ENCODE assay signal across 32 cellular contexts in genomic region chr11:126861796-126862195, GRCh38.
"Had no signal": no experiment of that assay in that cellular context is flagged by ENCODE, and none has a peak within 500 bp of the region (broad histone marks: within the 10 kb centered on the region; RNA-seq: fewer than 3 reads in every experiment).

No MANE protein-coding gene starts in this region.

- H3K4me3 ChIP-seq: adrenal gland, body of pancreas, esophagus squamous epithelium, gastroesophageal sphincter, heart right ventricle had no signal

- H3K9me3 Mint-ChIP-seq: activated CD4-positive, alpha-beta T cell treated with anti-CD3 and anti-CD28 coated beads, Interleukin-2, amount 10 ng/mL, durations not matched to agents 24 days and 14 days; activated naive CD4-positive, alpha-beta T cell treated with anti-CD3 and anti-CD28 coated beads for 36 hours; activated naive CD4-positive, alpha-beta T cell treated with anti-CD3 and anti-CD28 coated beads, Interleukin-2, amount 50 U/mL, for 24 hours; activated naive CD8-positive, alpha-beta T cell treated with anti-CD3 and anti-CD28 coated beads for 36 hours; activated naive CD8-positive, alpha-beta T cell treated with anti-CD3 and anti-CD28 coated beads, Interleukin-2, amount 50 U/mL, for 24 hours; activated T-helper 1 cell treated with anti-CD3 and anti-CD28 coated beads, Interleukin-12 subunit alpha, Interleukin-12 subunit beta, Interleukin-2, Interleukin-4 antibody, amounts not matched to agents 30 ng/mL and 10 ng/mL and 1 ng/mL, durations not matched to agents 14 hours and 24 hours and 36 hours; activated T-helper 2 cell treated with anti-CD3 and anti-CD28 coated beads, Interferon-gamma antibody, Interleukin-2, Interleukin-4, amounts not matched to agents 10 μg/mL and 5 μg/mL and 100 μg/mL, durations not matched to agents 14 hours and 24 hours and 36 hours had no signal

- H3K4me1 Mint-ChIP-seq: activated CD4-positive, alpha-beta T cell treated with anti-CD3 and anti-CD28 coated beads for 36 hours; activated CD4-positive, alpha-beta T cell treated with anti-CD3 and anti-CD28 coated beads, Interleukin-2, amount 10 ng/mL, durations not matched to agents 24 days and 14 days; activated CD8-positive, alpha-beta memory T cell treated with anti-CD3 and anti-CD28 coated beads, Interleukin-2, amount 10 ng/mL, durations not matched to agents 7 days and 5 days; activated naive CD8-positive, alpha-beta T cell treated with anti-CD3 and anti-CD28 coated beads for 36 hours; activated naive CD8-positive, alpha-beta T cell treated with anti-CD3 and anti-CD28 coated beads, Interleukin-2, amount 50 U/mL, for 24 hours had no signal

- H3K36me3 ChIP-seq: adrenal gland, esophagus squamous epithelium, gastroesophageal sphincter, heart right ventricle had no signal

- H3K9me3 ChIP-seq: adrenal gland, body of pancreas, esophagus squamous epithelium, gastroesophageal sphincter, heart right ventricle had no signal

- H3K27me3 ChIP-seq: adrenal gland, body of pancreas, esophagus squamous epithelium had no signal

- H3K27ac Mint-ChIP-seq: activated CD4-positive, alpha-beta memory T cell treated with anti-CD3 and anti-CD28 coated beads for 36 hours; activated CD4-positive, alpha-beta T cell treated with anti-CD3 and anti-CD28 coated beads for 36 hours; activated CD4-positive, alpha-beta T cell treated with anti-CD3 and anti-CD28 coated beads, Interleukin-2, amount 10 ng/mL, durations not matched to agents 24 days and 14 days; activated CD8-positive, alpha-beta memory T cell treated with anti-CD3 and anti-CD28 coated beads, Interleukin-2, amount 10 ng/mL, durations not matched to agents 7 days and 5 days; activated CD8-positive, alpha-beta T cell treated with anti-CD3 and anti-CD28 coated beads, Interleukin-2, amount 10 ng/mL, durations not matched to agents 7 days and 5 days; activated naive CD4-positive, alpha-beta T cell treated with anti-CD3 and anti-CD28 coated beads for 36 hours; activated naive CD4-positive, alpha-beta T cell treated with anti-CD3 and anti-CD28 coated beads, Interleukin-2, amount 50 U/mL, for 24 hours; activated naive CD8-positive, alpha-beta T cell treated with anti-CD3 and anti-CD28 coated beads for 36 hours; activated naive CD8-positive, alpha-beta T cell treated with anti-CD3 and anti-CD28 coated beads, Interleukin-2, amount 50 U/mL, for 24 hours; activated T-helper 1 cell treated with anti-CD3 and anti-CD28 coated beads, Interleukin-12 subunit alpha, Interleukin-12 subunit beta, Interleukin-2, Interleukin-4 antibody, amounts not matched to agents 30 ng/mL and 10 ng/mL and 1 ng/mL, durations not matched to agents 14 hours and 24 hours and 36 hours; activated T-helper 2 cell treated with anti-CD3 and anti-CD28 coated beads, Interferon-gamma antibody, Interleukin-2, Interleukin-4, amounts not matched to agents 10 μg/mL and 5 μg/mL and 100 μg/mL, durations not matched to agents 14 hours and 24 hours and 36 hours; effector memory CD8-positive, alpha-beta T cell had no signal

- H3K4me3 Mint-ChIP-seq: activated CD4-positive, alpha-beta memory T cell treated with anti-CD3 and anti-CD28 coated beads for 36 hours; activated CD4-positive, alpha-beta T cell treated with anti-CD3 and anti-CD28 coated beads for 36 hours; activated CD4-positive, alpha-beta T cell treated with anti-CD3 and anti-CD28 coated beads, Interleukin-2, amount 10 ng/mL, durations not matched to agents 24 days and 14 days; activated CD8-positive, alpha-beta memory T cell treated with anti-CD3 and anti-CD28 coated beads, Interleukin-2, amount 10 ng/mL, durations not matched to agents 7 days and 5 days; activated CD8-positive, alpha-beta T cell treated with anti-CD3 and anti-CD28 coated beads, Interleukin-2, amount 10 ng/mL, durations not matched to agents 7 days and 5 days; activated naive CD4-positive, alpha-beta T cell treated with anti-CD3 and anti-CD28 coated beads for 36 hours; activated naive CD4-positive, alpha-beta T cell treated with anti-CD3 and anti-CD28 coated beads, Interleukin-2, amount 50 U/mL, for 24 hours; activated naive CD8-positive, alpha-beta T cell treated with anti-CD3 and anti-CD28 coated beads for 36 hours; activated naive CD8-positive, alpha-beta T cell treated with anti-CD3 and anti-CD28 coated beads, Interleukin-2, amount 50 U/mL, for 24 hours; activated T-helper 1 cell treated with anti-CD3 and anti-CD28 coated beads, Interleukin-12 subunit alpha, Interleukin-12 subunit beta, Interleukin-2, Interleukin-4 antibody, amounts not matched to agents 30 ng/mL and 10 ng/mL and 1 ng/mL, durations not matched to agents 14 hours and 24 hours and 36 hours; effector memory CD8-positive, alpha-beta T cell had no signal

- DNase-seq: activated CD4-positive, alpha-beta memory T cell treated with anti-CD3 and anti-CD28 coated beads for 36 hours; activated CD4-positive, alpha-beta T cell treated with anti-CD3 and anti-CD28 coated beads for 36 hours; activated CD4-positive, alpha-beta T cell treated with anti-CD3 and anti-CD28 coated beads, Interleukin-2, amount 10 ng/mL, durations not matched to agents 24 days and 14 days; activated CD4-positive, CD25-positive, alpha-beta regulatory T cell; activated CD4-positive, CD25-positive, alpha-beta regulatory T cell treated with anti-CD3 and anti-CD28 coated beads, Interleukin-2, amount 50 U/mL, for 72 hours; activated CD8-positive, alpha-beta memory T cell treated with anti-CD3 and anti-CD28 coated beads, Interleukin-2, amount 10 ng/mL, durations not matched to agents 7 days and 5 days; activated CD8-positive, alpha-beta memory T cell treated with anti-CD3 and anti-CD28 coated beads, Interleukin-2, amount 50 U/mL, for 4 hours; activated CD8-positive, alpha-beta T cell treated with anti-CD3 and anti-CD28 coated beads, Interleukin-2, amount 10 ng/mL, durations not matched to agents 7 days and 5 days; activated effector memory CD4-positive, alpha-beta T cell treated with anti-CD3 and anti-CD28 coated beads, Interleukin-2, amount 50 U/mL, for 16 hours; activated naive CD4-positive, alpha-beta T cell treated with anti-CD3 and anti-CD28 coated beads for 36 hours; activated naive CD8-positive, alpha-beta T cell treated with anti-CD3 and anti-CD28 coated beads for 36 hours; activated naive CD8-positive, alpha-beta T cell treated with anti-CD3 and anti-CD28 coated beads, Interleukin-2, amount 50 U/mL, for 24 hours; activated T-cell treated with anti-CD3 and anti-CD28 coated beads, Interleukin-2, amount 50 U/mL, for 1 hour; activated T-cell treated with anti-CD3 and anti-CD28 coated beads, Interleukin-2, amount 50 U/mL, for 48 hours; adrenal gland; amygdala; aorta; body of pancreas; caudate nucleus; cortex of kidney; dermis blood vessel endothelial cell; effector CD4-positive, alpha-beta T cell; effector memory CD8-positive, alpha-beta T cell; esophagus squamous epithelium; foreskin melanocyte; heart right ventricle; T-helper 2 cell had no signal

- H3K27ac ChIP-seq: adrenal gland, body of pancreas, epithelial cell of prostate, esophagus squamous epithelium, gastroesophageal sphincter, heart right ventricle had no signal

- ATAC-seq: activated CD4-positive, alpha-beta T cell treated with anti-CD3 and anti-CD28 coated beads for 36 hours; activated CD8-positive, alpha-beta memory T cell treated with anti-CD3 and anti-CD28 coated beads, Interleukin-2, amount 10 ng/mL, durations not matched to agents 7 days and 5 days; activated CD8-positive, alpha-beta T cell treated with anti-CD3 and anti-CD28 coated beads, Interleukin-2, amount 10 ng/mL, durations not matched to agents 7 days and 5 days; activated naive CD8-positive, alpha-beta T cell treated with anti-CD3 and anti-CD28 coated beads, Interleukin-2, amount 50 U/mL, for 24 hours; body of pancreas; effector memory CD8-positive, alpha-beta T cell; gastroesophageal sphincter; heart right ventricle had no signal

- H3K4me1 ChIP-seq: adrenal gland, body of pancreas, esophagus squamous epithelium, gastroesophageal sphincter, heart right ventricle had no signal

- H3K27me3 Mint-ChIP-seq: activated CD4-positive, alpha-beta T cell treated with anti-CD3 and anti-CD28 coated beads, Interleukin-2, amount 10 ng/mL, durations not matched to agents 24 days and 14 days; activated CD8-positive, alpha-beta memory T cell treated with anti-CD3 and anti-CD28 coated beads, Interleukin-2, amount 10 ng/mL, durations not matched to agents 7 days and 5 days; activated naive CD8-positive, alpha-beta T cell treated with anti-CD3 and anti-CD28 coated beads for 36 hours; activated naive CD8-positive, alpha-beta T cell treated with anti-CD3 and anti-CD28 coated beads, Interleukin-2, amount 50 U/mL, for 24 hours had no signal

- H3K36me3 Mint-ChIP-seq: activated CD4-positive, alpha-beta memory T cell treated with anti-CD3 and anti-CD28 coated beads for 36 hours; activated CD8-positive, alpha-beta memory T cell treated with anti-CD3 and anti-CD28 coated beads, Interleukin-2, amount 10 ng/mL, durations not matched to agents 7 days and 5 days; activated naive CD4-positive, alpha-beta T cell treated with anti-CD3 and anti-CD28 coated beads, Interleukin-2, amount 50 U/mL, for 24 hours; activated naive CD8-positive, alpha-beta T cell treated with anti-CD3 and anti-CD28 coated beads for 36 hours had no signal
